ENCODE assay signal across 1 cellular context in genomic region chr11:460331-461199, GRCh38.
TF ChIP-seq lines count a peak whose summit lies in the region.

No MANE protein-coding gene starts in this region.

TF ChIP-seq in K562, 482 proteins besides CTCF, POLR2A, EP300 and RAD21 (continued from another document and continues in another):
- TF ChIP-seq CHD7 (IDR thresholded peaks at IDR 0.05; ENCODE audit: low read depth, low read length): no peak
- peak; percentile 66 for TF ChIP-seq PKNOX1 (IDR thresholded peaks at IDR 0.05)
- TF ChIP-seq FOXP4 (CRISPR knock-in tag; IDR thresholded peaks at IDR 0.05; ENCODE audit: borderline replicate concordance): no peak
- peak in 1 of 2 experiments; percentile 88; a peak in 2 of 4 replicates for TF ChIP-seq MLLT1 (IDR thresholded peaks at IDR 0.05)
- TF ChIP-seq JUND (IDR thresholded peaks at IDR 0.05; ENCODE audit: borderline replicate concordance, low read depth, low read length): peak; percentile 48
- TF ChIP-seq JUND (tag; IDR thresholded peaks at IDR 0.05; ENCODE audit: borderline replicate concordance, low read depth, low read length): peak; percentile 79; the same call in 2 of the 3 replicates
- no peak for TF ChIP-seq PURB (CRISPR knock-in tag; IDR thresholded peaks at IDR 0.05; ENCODE audit: low read depth)
- TF ChIP-seq PRDM10 (IDR thresholded peaks at IDR 0.05; ENCODE audit: partially characterized antibody): peak; percentile 10
- TF ChIP-seq MXI1 (IDR thresholded peaks at IDR 0.05; ENCODE audit: low read depth, low read length): 0 out of 2 replicates have a peak, but pooled peaks have one; percentile 69
- no peak for TF ChIP-seq CEBPZ (IDR thresholded peaks at IDR 0.05; ENCODE audit: borderline replicate concordance, low read depth, low read length)
- peak; percentile 94 for TF ChIP-seq TEAD4 (IDR thresholded peaks at IDR 0.05; ENCODE audit: low read length)
- TF ChIP-seq TEAD4 (CRISPR knock-in tag; IDR thresholded peaks at IDR 0.05; ENCODE audit: borderline replicate concordance): no peak
- TF ChIP-seq SRSF1 (IDR thresholded peaks at IDR 0.05; ENCODE audit: low read depth, low read length): no peak
- peak; percentile 79 for TF ChIP-seq EP400 (IDR thresholded peaks at IDR 0.05)
- TF ChIP-seq ZC3H8 (IDR thresholded peaks at IDR 0.05): no peak
- no peak for TF ChIP-seq ZBTB49 (CRISPR knock-in tag; IDR thresholded peaks at IDR 0.05; ENCODE audit: borderline replicate concordance)
- TF ChIP-seq KLF16 (IDR thresholded peaks at IDR 0.05): peak; percentile 83
- TF ChIP-seq ZNF695 (CRISPR knock-in tag; IDR thresholded peaks at IDR 0.05): no peak
- TF ChIP-seq ZBTB1 (CRISPR knock-in tag; IDR thresholded peaks at IDR 0.05; ENCODE audit: borderline replicate concordance, low read depth): peak; percentile 99
